21 cellular contexts compared by ENCODE assay signal in the genomic region with DNA sequence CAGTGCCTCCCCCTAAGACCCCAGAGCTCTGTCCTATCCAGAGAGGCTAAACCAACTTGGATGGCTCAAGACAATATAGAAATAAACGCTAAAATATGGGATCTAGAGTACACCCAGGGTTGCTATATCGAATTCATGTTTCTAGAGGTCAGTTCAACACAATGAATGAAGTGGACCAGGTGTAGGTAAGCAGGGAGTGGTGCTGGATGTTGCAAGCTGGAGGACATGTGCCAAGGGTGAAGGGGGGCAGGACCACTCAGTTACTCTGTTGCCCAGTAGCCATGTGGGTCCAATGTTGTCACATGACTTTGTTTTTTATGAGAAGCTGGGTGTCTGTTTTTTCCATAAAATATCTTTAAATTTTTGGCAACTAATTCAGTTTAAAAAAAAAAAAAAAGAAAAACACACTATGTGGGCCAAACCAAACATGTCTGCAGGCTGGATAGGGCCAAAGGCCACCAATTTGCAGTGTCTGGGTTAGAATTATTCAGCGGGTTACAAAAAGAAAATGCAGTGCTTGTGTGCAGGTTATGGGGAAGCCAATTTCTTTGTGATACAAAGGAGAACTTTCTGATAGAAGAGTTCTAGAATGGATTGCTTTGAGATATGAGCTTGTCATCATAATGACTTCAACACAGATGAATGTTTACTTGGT. TPM values are rescaled to one million over a fixed set of nuclear protein-coding genes. Genes with fewer than 3 reads are reported as not detected.
A peak's percentile ranks its signal among the peaks of the same experiment; 100 is the strongest.
DNase-seq lines count a peak whose midpoint lies in the region; ATAC-seq, FAIRE-seq and TF ChIP-seq lines count a peak whose summit lies in the region.
"Had no signal": no experiment of that assay in that cellular context is flagged by ENCODE, and none has a peak within 500 bp of the region (broad histone marks: within the 10 kb centered on the region; RNA-seq: fewer than 3 reads in every experiment).

No MANE protein-coding gene starts in this region.

- no peaks in the 10 kb centered on the region for H3K36me3 ChIP-seq in Panc1 (ENCODE audit: control insufficient read depth, insufficient read depth, low read length)
- H3K36me3 ChIP-seq in bronchial epithelial cell (ENCODE audit: control insufficient read depth, insufficient read depth, low read length) = no peaks in the 10 kb centered on the region
- no peaks in the 10 kb centered on the region for H3K36me3 ChIP-seq in neural progenitor cell
- H3K36me3 ChIP-seq: SJCRH30 had no signal

- no peaks in the 10 kb centered on the region for H3K9me3 ChIP-seq in Panc1 (ENCODE audit: control insufficient read depth, insufficient read depth, low read depth, low read length)
- H3K9me3 ChIP-seq in neural progenitor cell (ENCODE audit: low read depth) = no peaks in the 10 kb centered on the region
- H3K9me3 ChIP-seq: SJCRH30 had no signal

- no peak overlapping the region for H2AFZ ChIP-seq in neural progenitor cell (replicated peaks)

- H3K4me1 Mint-ChIP-seq in neural progenitor cell = peaks cover 65% of the 10 kb centered on the region
- H3K4me1 Mint-ChIP-seq: CD4-positive, CD25-positive, alpha-beta regulatory T cell had no signal

- no TSS peak for BruUV-seq in Panc1 (replicated peaks; lab: Mats Ljungman, UMichigan)

- peaks cover 3% of the 10 kb centered on the region for H3K27me3 Mint-ChIP-seq in neural progenitor cell (ENCODE audit: insufficient read depth, low read depth)

- no peak overlapping the region for H3K4me3 Mint-ChIP-seq in neural progenitor cell
- H3K4me3 Mint-ChIP-seq: H9 had no signal

- no peak overlapping the region for H3K4me2 ChIP-seq in neural progenitor cell

- H3K4me3 ChIP-seq in Panc1 (ENCODE audit: low read depth in 2 of 2, low read length in 2 of 2) = no peak overlapping the region
- H3K4me3 ChIP-seq in bronchial epithelial cell (ENCODE audit: low read depth, low read length) = no peak overlapping the region
- H3K4me3 ChIP-seq in neural progenitor cell = no peak overlapping the region
- H3K4me3 ChIP-seq: SJCRH30 had no signal

- H3K27ac ChIP-seq in Panc1 (ENCODE audit: low read length) (peak overlapping the region; percentile 31; the same call in 1 of the 2 replicates), neural progenitor cell (no peak overlapping the region)
- H3K27ac ChIP-seq: SJCRH30 had no signal

- no peak overlapping the region for H3K9ac ChIP-seq in neural progenitor cell

- H4K20me1 ChIP-seq in neural progenitor cell (ENCODE audit: low read depth) = peaks cover 88% of the 10 kb centered on the region

- H3K9me3 Mint-ChIP-seq in neural progenitor cell = peaks cover under 1% of the 10 kb centered on the region
- H3K9me3 Mint-ChIP-seq: CD4-positive, CD25-positive, alpha-beta regulatory T cell; H9 had no signal

- in situ Hi-C loops in Panc1 (cut with HindIII; ENCODE audit: low pct_unique_long_range_greater_than_20kb, low sequenced_read_pairs) = no loop called here

- H3K79me2 ChIP-seq in neural progenitor cell (ENCODE audit: low read depth) = peaks cover 100% of the 10 kb centered on the region

- H3K36me3 Mint-ChIP-seq in neural progenitor cell = peaks cover 15% of the 10 kb centered on the region

- H3K27me3 ChIP-seq in Panc1 (ENCODE audit: control insufficient read depth, insufficient read depth, low read length) (no peaks in the 10 kb centered on the region), bronchial epithelial cell (ENCODE audit: control insufficient read depth, insufficient read depth, low read length) (no peaks in the 10 kb centered on the region), neural progenitor cell (peaks cover 15% of the 10 kb centered on the region)
- H3K27me3 ChIP-seq: SJCRH30 had no signal

- FAIRE-seq in bronchial epithelial cell (lab: Jason Lieb, UNC) = peak; percentile 32

- H3K4me1 ChIP-seq in Panc1 (ENCODE audit: control insufficient read depth, insufficient read depth, low read length) (peaks cover 82% of the 10 kb centered on the region), neural progenitor cell (peaks cover 47% of the 10 kb centered on the region)

- TF ChIP-seq CTCF in Panc1 (IDR thresholded peaks at IDR 0.05) = no peak
- no peak for TF ChIP-seq CTCF in bronchial epithelial cell (IDR thresholded peaks at IDR 0.05; ENCODE audit: insufficient read depth, low read length, severe bottlenecking)
- TF ChIP-seq CTCF in neural progenitor cell (IDR thresholded peaks at IDR 0.05) = no peak

- CTCF ChIA-PET in Panc1 (lab: Charles Lee) = no interaction called here

- H3F3A ChIP-seq in neural progenitor cell (ENCODE audit: low read depth) = peaks cover under 1% of the 10 kb centered on the region

- intact Hi-C loops in Panc1 (cut with micrococcal nuclease; ENCODE audit: unreplicated experiment) = no loop called here

- DNase-seq in Panc1 (ENCODE audit: low read depth, low spot score) = no peak
- DNase-seq in bronchial epithelial cell (ENCODE audit: low read depth) = no peak
- DNase-seq in kidney glomerular epithelial cell (lab: John Stamatoyannopoulos, UW) = peak; percentile 52
- no peak for DNase-seq in neural progenitor cell (ENCODE audit: low spot score)
- no peak for DNase-seq in AG20443 (ENCODE audit: low spot score)
- DNase-seq in activated T-cell treated with anti-CD3 and anti-CD28 coated beads, Interleukin-2, amount 50 U/mL, for 48 hours = no peak
- DNase-seq: CD4-positive, CD25-positive, alpha-beta regulatory T cell; COR-L47; DMS 273 treated with DMSO at 0.1 percent for 48 hours; DMS79 treated with DMSO at 0.1 percent for 48 hours; H9; IMR-90; MV-4-11; NCI-H1105 treated with DMSO at 0.1 percent for 48 hours; NCI-H2029 treated with DMSO at 0.1 percent for 48 hours; NCI-H510A treated with DMSO at 0.1 percent for 48 hours; NCI-H748 treated with DMSO at 0.1 percent for 48 hours; SJCRH30 had no signal

- ATAC-seq in Panc1 = no peak
- ATAC-seq in GM19463 (IDR thresholded peaks at IDR 0.05; ENCODE audit: unreplicated experiment) = no peak
- no peak for ATAC-seq in GM21423 (IDR thresholded peaks at IDR 0.05; ENCODE audit: unreplicated experiment)

- H3K27ac Mint-ChIP-seq in neural progenitor cell = peak overlapping the region; percentile 16
- H3K27ac Mint-ChIP-seq: CD4-positive, CD25-positive, alpha-beta regulatory T cell had no signal

- POLR2A ChIA-PET in Panc1 (lab: Charles Lee) = no interaction called here

RNA-seq across cellular contexts. Expression of a gene that starts 8.8 kb away (rescaled TPM):
- total RNA-seq in Panc1 (2021; ENCODE audit: unreplicated experiment) = 29.9 TPM
- 13.4 TPM for polyA plus RNA-seq in Panc1 (2012; ENCODE audit: insufficient read length)
- total RNA-seq in bronchial epithelial cell = 0.77 and 1.8 TPM in 2 replicates
- 49.9 and 61.0 TPM in 2 replicates for total RNA-seq in neural progenitor cell (ENCODE audit: low replicate concordance)
- total RNA-seq: OCI-LY7 had no signal

Comparison
In these comparisons a context has a peak if more than half of its experiments do, and no peak if none do; other contexts are left out.
1. RNA of a gene that starts 8.8 kb away (total RNA-seq): 49.9 to 61.0 TPM in neural progenitor cell and 29.9 TPM in Panc1 (single experiment); 0.77 to 1.8 TPM in bronchial epithelial cell; every median in the first group is over 10 times any median in the second.